Comparison of ENCODE assay signal across 17 cellular contexts in genomic region chr2:42758751-42759150, GRCh38. TPM values are rescaled to one million over a fixed set of nuclear protein-coding genes. Genes with fewer than 3 reads are reported as not detected.
DNase-seq lines count a peak whose midpoint lies in the region; ATAC-seq and TF ChIP-seq lines count a peak whose summit lies in the region.
"Had no signal": no experiment of that assay in that cellular context is flagged by ENCODE, and none has a peak within 500 bp of the region (broad histone marks: within the 10 kb centered on the region; RNA-seq: fewer than 3 reads in every experiment).

No MANE protein-coding gene starts in this region.

- ATAC-seq in activated T-cell treated with anti-CD3 and anti-CD28 coated beads, Interleukin-2, amount 50 U/mL, for 72 hours (replicated peaks in 1 of 2) = no peak
- no peak for ATAC-seq in activated T-cell treated with anti-CD3 and anti-CD28 coated beads, Interleukin-2, amount 50 U/mL, for 4 hours
- no peak for ATAC-seq in HG02610 (IDR thresholded peaks at IDR 0.05; ENCODE audit: unreplicated experiment)

- H3K4me1 Mint-ChIP-seq in activated T-cell treated with anti-CD3 and anti-CD28 coated beads, Interleukin-2, amount 50 U/mL, for 72 hours (ENCODE audit: low read depth) = peaks cover 5% of the 10 kb centered on the region
- H3K4me1 Mint-ChIP-seq in activated T-cell treated with anti-CD3 and anti-CD28 coated beads, Interleukin-2, amount 50 U/mL, for 4 hours (ENCODE audit: low read depth) = peaks cover under 1% of the 10 kb centered on the region

- H3K27ac ChIP-seq in neutrophil = peak overlapping the region; percentile 89
- H3K27ac ChIP-seq: C4-2B, GM23248, HL-60 had no signal

- H3K4me3 ChIP-seq in HAP-1 (no peak overlapping the region), neutrophil (ENCODE audit: low read depth in 1 of 2, low read length in 1 of 2) (no peak overlapping the region)
- H3K4me3 ChIP-seq: GM23248 had no signal

- no peak for DNase-seq in activated T-cell treated with anti-CD3 and anti-CD28 coated beads, Interleukin-2, amount 50 U/mL, for 72 hours
- no peak for DNase-seq in activated T-cell treated with anti-CD3 and anti-CD28 coated beads, Interleukin-2, amount 50 U/mL, for 4 hours
- DNase-seq in HAP-1 (ENCODE audit: low spot score in 2 of 2) (peak; percentile 64 to 68), NCI-H82 treated with DMSO at 0.1 percent for 48 hours (lab: John Stamatoyannopoulos, UW; ENCODE audit: unreplicated experiment) (peak; percentile 92), HuH-7.5 (ENCODE audit: low spot score) (no peak)
- DNase-seq: AML-193; Caco-2; CD4-positive, alpha-beta T cell; GM23248; HCEC 1CT had no signal

- H3K9me3 ChIP-seq in HAP-1 (no peaks in the 10 kb centered on the region), neutrophil (no peaks in the 10 kb centered on the region)
- H3K9me3 ChIP-seq: Caco-2 had no signal

- H3K36me3 ChIP-seq in HAP-1 (replicated peaks) (no peaks in the 10 kb centered on the region), neutrophil (no peaks in the 10 kb centered on the region)

- H3K27me3 ChIP-seq in HAP-1 (ENCODE audit: low read depth) (no peaks in the 10 kb centered on the region), neutrophil (no peaks in the 10 kb centered on the region)

- in situ Hi-C loops in HAP-1 (cut with MboI; ENCODE audit: low sequenced_read_pairs) = no loop called here

- H3K27me3 Mint-ChIP-seq in activated T-cell treated with anti-CD3 and anti-CD28 coated beads, Interleukin-2, amount 50 U/mL, for 72 hours (ENCODE audit: low read depth) = no peaks in the 10 kb centered on the region
- no peaks in the 10 kb centered on the region for H3K27me3 Mint-ChIP-seq in activated T-cell treated with anti-CD3 and anti-CD28 coated beads, Interleukin-2, amount 50 U/mL, for 4 hours (ENCODE audit: low read depth)
- H3K27me3 Mint-ChIP-seq: CD4-positive, alpha-beta T cell; IgD-negative memory B cell had no signal

- H3K9me3 Mint-ChIP-seq in activated T-cell treated with anti-CD3 and anti-CD28 coated beads, Interleukin-2, amount 50 U/mL, for 72 hours = no peaks in the 10 kb centered on the region
- H3K9me3 Mint-ChIP-seq in activated T-cell treated with anti-CD3 and anti-CD28 coated beads, Interleukin-2, amount 50 U/mL, for 4 hours = no peaks in the 10 kb centered on the region
- H3K9me3 Mint-ChIP-seq: CD4-positive, alpha-beta T cell; IgD-negative memory B cell had no signal

- peak overlapping the region; percentile 20 for H3K27ac Mint-ChIP-seq in activated T-cell treated with anti-CD3 and anti-CD28 coated beads, Interleukin-2, amount 50 U/mL, for 72 hours
- H3K27ac Mint-ChIP-seq: CD4-positive, alpha-beta T cell; IgD-negative memory B cell had no signal

- no peak for TF ChIP-seq CTCF in neutrophil (IDR thresholded peaks at IDR 0.05)

- H3K36me3 Mint-ChIP-seq in activated T-cell treated with anti-CD3 and anti-CD28 coated beads, Interleukin-2, amount 50 U/mL, for 72 hours (ENCODE audit: insufficient read depth in 2 of 2) = no peaks in the 10 kb centered on the region
- peaks cover 4% of the 10 kb centered on the region for H3K36me3 Mint-ChIP-seq in activated T-cell treated with anti-CD3 and anti-CD28 coated beads, Interleukin-2, amount 50 U/mL, for 4 hours (ENCODE audit: insufficient read depth)

- H3K4me1 ChIP-seq in HAP-1 (peaks cover 9% of the 10 kb centered on the region), neutrophil (ENCODE audit: control insufficient read depth in 1 of 2, insufficient read depth in 1 of 2, low read depth in 1 of 2, low read length in 1 of 2) (peaks cover 65 to 68% of the 10 kb centered on the region in 2 experiments)

- no peak overlapping the region for H3K4me3 Mint-ChIP-seq in activated T-cell treated with anti-CD3 and anti-CD28 coated beads, Interleukin-2, amount 50 U/mL, for 72 hours
- no peak overlapping the region for H3K4me3 Mint-ChIP-seq in activated T-cell treated with anti-CD3 and anti-CD28 coated beads, Interleukin-2, amount 50 U/mL, for 4 hours
- H3K4me3 Mint-ChIP-seq: CD4-positive, alpha-beta T cell; IgD-negative memory B cell had no signal

RNA-seq across cellular contexts. Expression of gene OXER1, which starts 5.2 kb away (rescaled TPM):
- total RNA-seq in activated T-cell treated with anti-CD3 and anti-CD28 coated beads, Interleukin-2, amount 50 U/mL, for 72 hours = 1 to 10 TPM in 1 of 2 donors, under 1 TPM in 1; 0.30 to 1.9 TPM
- under 1 TPM in 1 of 3 donors, not detected in 2; 0.33 TPM for total RNA-seq in activated T-cell treated with anti-CD3 and anti-CD28 coated beads, Interleukin-2, amount 50 U/mL, for 4 hours
- total RNA-seq: CD4-positive, alpha-beta T cell; GM23248; H4; HT1080 had no signal

RNA-seq across cellular contexts. Expression of gene HAAO, which starts 33.6 kb away (rescaled TPM):
- 1 to 10 TPM in 1 of 2 donors, under 1 TPM in 1; 0.65 to 6.1 TPM for total RNA-seq in activated T-cell treated with anti-CD3 and anti-CD28 coated beads, Interleukin-2, amount 50 U/mL, for 72 hours
- total RNA-seq in activated T-cell treated with anti-CD3 and anti-CD28 coated beads, Interleukin-2, amount 50 U/mL, for 4 hours = under 1 TPM in 2 of 3 donors, not detected in 1; 0.24 to 0.30 TPM
- total RNA-seq: CD4-positive, alpha-beta T cell; GM23248; H4; HT1080 had no signal

Comparison
In these comparisons a context has a peak if more than half of its experiments do, and no peak if none do; other contexts are left out.
1. DNase-seq: peak in HAP-1 (2 of 2) and NCI-H82 treated with DMSO at 0.1 percent for 48 hours (single experiment); none in activated T-cell treated with anti-CD3 and anti-CD28 coated beads, Interleukin-2, amount 50 U/mL, for 72 hours (0 of 2), activated T-cell treated with anti-CD3 and anti-CD28 coated beads, Interleukin-2, amount 50 U/mL, for 4 hours (single experiment) and HuH-7.5 (single experiment).